Comparison of ENCODE assay signal across 8 cellular contexts in genomic region chr15:68389936-68390790, GRCh38. TPM values are rescaled to one million over a fixed set of nuclear protein-coding genes. Genes with fewer than 3 reads are reported as not detected.
DNase-seq lines count a peak whose midpoint lies in the region; ATAC-seq and TF ChIP-seq lines count a peak whose summit lies in the region.

No MANE protein-coding gene starts in this region.

- ATAC-seq in GM19463 (IDR thresholded peaks at IDR 0.05; ENCODE audit: unreplicated experiment) (peak; percentile 63), RWPE2 (ENCODE audit: low read depth) (peak; percentile 93), HG03442 (IDR thresholded peaks at IDR 0.05; ENCODE audit: unreplicated experiment) (no peak), psoas muscle (no peak)

- CTCF ChIA-PET in AG04450 (lab: Charles Lee): no interaction called here

- H3K4me3 ChIP-seq in AG04450 (ENCODE audit: low read depth, low read length): no peak overlapping the region
- H3K4me3 ChIP-seq in RWPE2 (ENCODE audit: severe bottlenecking): no peak overlapping the region
- no peak overlapping the region for H3K4me3 ChIP-seq in fibroblast of villous mesenchyme (ENCODE audit: low read depth, low read length)
- no peak overlapping the region for H3K4me3 ChIP-seq in psoas muscle

- WGBS in psoas muscle, 3 donors: 70 to 78% (median 73%) methylated on average over 15 of the region's 15 CpGs

- intact Hi-C loops in psoas muscle (cut with DNase I): loop anchor here in 1 of 2 donors (5.0 kb wide), 1 partner anchor 138 kb away; no protein-coding TSS in a partner anchor

- H3K36me3 ChIP-seq in RWPE2 (ENCODE audit: low read depth) (no peaks in the 10 kb centered on the region), psoas muscle (ENCODE audit: insufficient read depth in 1 of 2, low read depth in 1 of 2) (no peaks in the 10 kb centered on the region)

- peaks cover 9% of the 10 kb centered on the region for H3K4me1 ChIP-seq in RWPE2 (ENCODE audit: insufficient read depth, poor library complexity, severe bottlenecking)
- no peaks in the 10 kb centered on the region for H3K4me1 ChIP-seq in psoas muscle

- no peak for TF ChIP-seq CTCF in AG04450 (IDR thresholded peaks at IDR 0.05; ENCODE audit: low read depth, low read length)
- TF ChIP-seq CTCF in RWPE2 (IDR thresholded peaks at IDR 0.05; ENCODE audit: poor library complexity, severe bottlenecking): no peak
- TF ChIP-seq CTCF in fibroblast of villous mesenchyme (IDR thresholded peaks at IDR 0.05; ENCODE audit: insufficient read depth, low read depth, low read length): no peak
- no peak for TF ChIP-seq CTCF in psoas muscle (IDR thresholded peaks at IDR 0.05)

- H3K27me3 ChIP-seq in AG04450 (ENCODE audit: control insufficient read depth, insufficient read depth, low read length): no peaks in the 10 kb centered on the region
- no peaks in the 10 kb centered on the region for H3K27me3 ChIP-seq in RWPE2 (ENCODE audit: insufficient read depth, poor library complexity, severe bottlenecking)
- peaks cover 0 to 9% (median 0%) of the 10 kb centered on the region in 3 donors for H3K27me3 ChIP-seq in psoas muscle (ENCODE audit: insufficient read depth in 3 of 3, low read length in 2 of 3)

- DNase-seq in AG04450 (ENCODE audit: low read depth, low spot score) (peak; percentile 16), RWPE2 (ENCODE audit: low spot score) (peak; percentile 74), fibroblast of villous mesenchyme (ENCODE audit: low read depth) (peak; percentile 77), NCI-H526 (lab: John Stamatoyannopoulos, UW) (no peak), NCI-H187 (lab: John Stamatoyannopoulos, UW) (no peak), psoas muscle (no peak)

- H3K27ac ChIP-seq in AG04450 (ENCODE audit: low read depth, low read length) (peak overlapping the region; percentile 68), RWPE2 (ENCODE audit: poor library complexity, severe bottlenecking) (peak overlapping the region; percentile 15), psoas muscle (no peak overlapping the region)

- POLR2A ChIA-PET in AG04450 (lab: Yijun Ruan, JAX): interaction anchor here (0.5 kb wide), 1 partner anchor 1490 kb away, joined by 4 read pairs; no protein-coding TSS in a partner anchor

- H3K9me3 ChIP-seq in AG04450 (ENCODE audit: control insufficient read depth, insufficient read depth, low read length) (no peaks in the 10 kb centered on the region), RWPE2 (ENCODE audit: severe bottlenecking) (peaks cover 2% of the 10 kb centered on the region), psoas muscle (no peaks in the 10 kb centered on the region)

RNA-seq across cellular contexts. Expression of gene ITGA11, which starts 41.8 kb away (rescaled TPM):
- polyA plus RNA-seq in AG04450 (2011; rRNA removed) (24.0 and 34.7 TPM in 2 replicates), psoas muscle (under 1 TPM; 0.10 to 0.97 (median 0.49) TPM)
- 24.5 and 25.0 TPM in 2 replicates for polyA minus RNA-seq in AG04450 (2011; rRNA and poly(A)+ RNA removed)
- total RNA-seq in fibroblast of villous mesenchyme (87.7 and 159 TPM in 2 replicates), psoas muscle (1 to 10 TPM in 3 of 4 donors, under 1 TPM in 1; 0.52 to 7.9 (median 4.4) TPM)

Comparison
In these comparisons a context has a peak if more than half of its experiments do, and no peak if none do; other contexts are left out.
1. DNase-seq: peak in AG04450 (single experiment), RWPE2 (single experiment) and fibroblast of villous mesenchyme (single experiment); none in NCI-H526 (0 of 2), NCI-H187 (0 of 2) and psoas muscle (0 of 2).
2. ATAC-seq: peak in GM19463 (single experiment) and RWPE2 (single experiment); none in HG03442 (single experiment) and psoas muscle (0 of 4).